ENCODE assay signal across 25 cellular contexts in genomic region chr6:18469486-18469885, GRCh38.
DNase-seq lines count a peak whose midpoint lies in the region; ATAC-seq, FAIRE-seq and TF ChIP-seq lines count a peak whose summit lies in the region.
"Had no signal": no experiment of that assay in that cellular context is flagged by ENCODE, and none has a peak within 500 bp of the region (broad histone marks: within the 10 kb centered on the region; RNA-seq: fewer than 3 reads in every experiment).

No MANE protein-coding gene starts in this region.

- H3K79me2 ChIP-seq in HepG2 (ENCODE audit: insufficient read depth, low read length) (no peaks in the 10 kb centered on the region), hepatocyte (no peaks in the 10 kb centered on the region)

- POLR2A ChIA-PET in HepG2 (lab: Yijun Ruan, JAX): no interaction called here

- no peak for FAIRE-seq in HepG2 (lab: Jason Lieb, UNC)
- FAIRE-seq: A204.1, D721Med, GM12878, GM18507, H1 had no signal

- H4K20me1 ChIP-seq in HepG2 (ENCODE audit: insufficient read depth, low read length): no peaks in the 10 kb centered on the region
- no peaks in the 10 kb centered on the region for H4K20me1 ChIP-seq in hepatocyte (ENCODE audit: insufficient read depth, poor library complexity, severe bottlenecking)
- H4K20me1 ChIP-seq: BLaER1 had no signal

- H3K27me3 ChIP-seq in liver (ENCODE audit: control insufficient read depth in 4 of 4, insufficient read depth in 4 of 4, low read length in 3 of 4) (no peaks in the 10 kb centered on the region), HepG2 (ENCODE audit: control insufficient read depth in 1 of 2, insufficient read depth in 2 of 2, low read length in 2 of 2) (no peaks in the 10 kb centered on the region), hepatocyte (no peaks in the 10 kb centered on the region), transverse colon (no peaks in the 10 kb centered on the region), Peyer's patch (no peaks in the 10 kb centered on the region)
- H3K27me3 ChIP-seq: BLaER1 had no signal

- no peaks in the 10 kb centered on the region for H3K9me3 ChIP-seq in liver (ENCODE audit: control insufficient read depth in 4 of 4, low read length in 3 of 4)
- H3K9me3 ChIP-seq in HepG2 (ENCODE audit: low read length): no peaks in the 10 kb centered on the region
- no peaks in the 10 kb centered on the region for H3K9me3 ChIP-seq in hepatocyte (ENCODE audit: low read depth)
- H3K9me3 ChIP-seq in transverse colon: no peaks in the 10 kb centered on the region
- no peaks in the 10 kb centered on the region for H3K9me3 ChIP-seq in Peyer's patch
- H3K9me3 ChIP-seq: BLaER1, Caco-2 had no signal

- CTCF ChIA-PET in HepG2 (lab: Yijun Ruan, JAX; ENCODE audit: low intra/inter-chr PET ratio, low total read pairs): no interaction called here

- DNase-seq in HepG2 (ENCODE audit: low spot score) (no peak), left kidney (ENCODE audit: low read depth, low spot score) (peak; percentile 14), midbrain (lab: John Stamatoyannopoulos, UW) (peak; percentile 18), hepatocyte (ENCODE audit: low spot score) (no peak), transverse colon (no peak), Peyer's patch (no peak), GM13977 (ENCODE audit: low spot score) (no peak)
- DNase-seq: Caco-2; CD4-positive, CD25-positive, alpha-beta regulatory T cell; CD8-positive, alpha-beta T cell; DMS 273 treated with DMSO at 0.1 percent for 48 hours; DMS79; EL; GDM1; H7; HCEC 1CT had no signal

- H3K27ac ChIP-seq in liver (ENCODE audit: low read depth in 1 of 2, low read length in 2 of 2) (peak overlapping the region in 1 of 2 donors; percentile 15), HepG2 (ENCODE audit: extremely low read length, insufficient read depth, low read length) (no peak overlapping the region), hepatocyte (no peak overlapping the region), transverse colon (no peak overlapping the region), Peyer's patch (no peak overlapping the region)
- H3K27ac ChIP-seq: 22Rv1, BLaER1, C4-2B had no signal

- no TSS peak for BruUV-seq in HepG2 (replicated peaks; lab: Mats Ljungman, UMichigan)

- intact Hi-C loops in HepG2 (cut with micrococcal nuclease; ENCODE audit: unreplicated experiment) (loop anchor here (2.0 kb wide), 1 partner anchor 83 kb away; the partner anchor contains the start of gene RNF144B), transverse colon (cut with DNase I; ENCODE audit: low total_unique reads) (no loop called here)

- TF ChIP-seq RAD21 in liver (IDR thresholded peaks at IDR 0.05): peak in 1 of 2 donors; percentile 16
- TF ChIP-seq RAD21 in HepG2 (CRISPR knock-in tag; IDR thresholded peaks at IDR 0.05): no peak

- no peak overlapping the region for H3K9ac ChIP-seq in liver (ENCODE audit: low read depth in 1 of 2, low read length in 2 of 2)
- no peak overlapping the region for H3K9ac ChIP-seq in HepG2 (ENCODE audit: insufficient read depth, low read depth, low read length)
- H3K9ac ChIP-seq: BLaER1 had no signal

- H3K9me2 ChIP-seq in hepatocyte (replicated peaks; ENCODE audit: insufficient read depth): no peaks in the 10 kb centered on the region

- H3K4me1 ChIP-seq in liver (ENCODE audit: control insufficient read depth in 4 of 4, insufficient read depth in 4 of 4, low read length in 3 of 4): peaks cover 8 to 69% (median 46%) of the 10 kb centered on the region in 4 donors
- peaks cover 51% of the 10 kb centered on the region for H3K4me1 ChIP-seq in HepG2 (ENCODE audit: insufficient read depth, low read length)
- H3K4me1 ChIP-seq in hepatocyte (ENCODE audit: insufficient read depth): peaks cover 13% of the 10 kb centered on the region
- H3K4me1 ChIP-seq in transverse colon: no peaks in the 10 kb centered on the region
- H3K4me1 ChIP-seq in Peyer's patch: no peaks in the 10 kb centered on the region
- H3K4me1 ChIP-seq: BLaER1 had no signal

- no peak for TF ChIP-seq CTCF in liver (IDR thresholded peaks at IDR 0.05; ENCODE audit: low read depth, low read length, missing input control)
- no peak for TF ChIP-seq CTCF in HepG2 (CRISPR knock-in tag; IDR thresholded peaks at IDR 0.05)
- TF ChIP-seq CTCF in hepatocyte (IDR thresholded peaks at IDR 0.05; ENCODE audit: poor library complexity): no peak
- TF ChIP-seq CTCF in transverse colon (IDR thresholded peaks at IDR 0.05): no peak
- TF ChIP-seq CTCF in Peyer's patch (IDR thresholded peaks at IDR 0.05): no peak
- TF ChIP-seq CTCF in GM13977 (IDR thresholded peaks at IDR 0.05; ENCODE audit: extremely low read depth, insufficient read depth, missing control alignments): no peak

- H3K4me2 ChIP-seq in HepG2 (ENCODE audit: low read depth, low read length) (no peak overlapping the region), hepatocyte (no peak overlapping the region)
- H3K4me2 ChIP-seq: BLaER1 had no signal

- H3K36me3 ChIP-seq in liver (ENCODE audit: control insufficient read depth in 4 of 4, insufficient read depth in 3 of 4, low read depth in 1 of 4, low read length in 3 of 4): peaks cover 0 to 7% (median 3%) of the 10 kb centered on the region in 4 donors
- peaks cover 0 to 12% of the 10 kb centered on the region in 2 experiments; a peak in 2 of 5 replicates for H3K36me3 ChIP-seq in HepG2 (replicated peaks in 1 of 2; ENCODE audit: control insufficient read depth in 1 of 2, insufficient read depth in 2 of 2, low read length in 2 of 2)
- H3K36me3 ChIP-seq in hepatocyte (replicated peaks; ENCODE audit: insufficient read depth, low read depth): no peaks in the 10 kb centered on the region
- H3K36me3 ChIP-seq in transverse colon: no peaks in the 10 kb centered on the region
- H3K36me3 ChIP-seq in Peyer's patch: peaks cover 0 to 7% (median 0%) of the 10 kb centered on the region in 3 donors

- TF ChIP-seq POLR2A in HepG2 (IDR thresholded peaks at IDR 0.05; ENCODE audit: insufficient read depth in 1 of 2, low read depth in 2 of 2, low read length in 2 of 2) (no peak), transverse colon (IDR thresholded peaks at IDR 0.05) (no peak), Peyer's patch (IDR thresholded peaks at IDR 0.05) (no peak)

- H3K4me3 ChIP-seq in liver (ENCODE audit: low read depth in 1 of 3, low read length in 3 of 3) (no peak overlapping the region), HepG2 (replicated peaks in 1 of 3; ENCODE audit: insufficient read depth in 1 of 3, low read depth in 2 of 3, low read length in 3 of 3) (no peak overlapping the region), hepatocyte (no peak overlapping the region), transverse colon (no peak overlapping the region), Peyer's patch (no peak overlapping the region)
- H3K4me3 ChIP-seq: BLaER1, GM12878 had no signal

- TF ChIP-seq EP300 in HepG2 (IDR thresholded peaks at IDR 0.05; ENCODE audit: low read depth in 2 of 2, low read length in 2 of 2): no peak
- TF ChIP-seq EP300 in HepG2 (CRISPR knock-in tag; IDR thresholded peaks at IDR 0.05; ENCODE audit: borderline replicate concordance): no peak
- no peak for TF ChIP-seq EP300 in transverse colon (IDR thresholded peaks at IDR 0.05; ENCODE audit: low read depth)

- 48% methylated on average over 3 of the region's 3 CpGs for WGBS in liver
- 96% methylated on average over 3 of the region's 3 CpGs for WGBS in HepG2 (ENCODE audit: low lambda C conversion rate)
- WGBS in hepatocyte (ENCODE audit: low lambda C conversion rate, missing lambda C conversion rate): 80% methylated on average over 3 of the region's 3 CpGs
- 66 to 75% methylated on average over 3 of the region's 3 CpGs for WGBS in transverse colon (ENCODE audit: low coverage in 1 of 2), 2 donors

- H2AFZ ChIP-seq in HepG2 (ENCODE audit: low read length) (no peak overlapping the region), hepatocyte (no peak overlapping the region)

- in situ Hi-C loops in HepG2 (cut with HindIII; ENCODE audit: extremely low pct_ligation_motif_present, low pct_unique_long_range_greater_than_20kb) (no loop called here), transverse colon (cut with MboI; ENCODE audit: low pct_ligation_motif_present in 1 of 4, low pct_unique_long_range_greater_than_20kb in 1 of 4, low sequenced_read_pairs in 3 of 4) (no loop called here), GM13977 (cut with MboI; ENCODE audit: low pct_unique_long_range_greater_than_20kb, low sequenced_read_pairs, unreplicated experiment) (no loop called here)

- ATAC-seq in HepG2: no peak
- ATAC-seq: CD8-positive, alpha-beta T cell; GM12878 had no signal

TF ChIP-seq in liver, 16 proteins besides CTCF, POLR2A, EP300 and RAD21 (continues in another document):
- no peak for TF ChIP-seq JUND (IDR thresholded peaks at IDR 0.05)
- TF ChIP-seq EGR1 (IDR thresholded peaks at IDR 0.05; ENCODE audit: low read depth in 2 of 2): no peak
- no peak for TF ChIP-seq ZBTB33 (IDR thresholded peaks at IDR 0.05)

TF ChIP-seq in HepG2, 621 proteins besides CTCF, POLR2A, EP300 and RAD21 (continues in another document):
- TF ChIP-seq AKNA (CRISPR knock-in tag; IDR thresholded peaks at IDR 0.05; ENCODE audit: borderline replicate concordance): no peak

Comparison
In these comparisons a context has a peak if more than half of its experiments do, and no peak if none do; other contexts are left out.
1. DNase-seq: peak in left kidney (single experiment) and midbrain (single experiment); none in HepG2 (single experiment), hepatocyte (single experiment), transverse colon (single experiment), Peyer's patch (0 of 3) and GM13977 (single experiment).